ENCODE assay signal across 1 cellular context in the genomic region with DNA sequence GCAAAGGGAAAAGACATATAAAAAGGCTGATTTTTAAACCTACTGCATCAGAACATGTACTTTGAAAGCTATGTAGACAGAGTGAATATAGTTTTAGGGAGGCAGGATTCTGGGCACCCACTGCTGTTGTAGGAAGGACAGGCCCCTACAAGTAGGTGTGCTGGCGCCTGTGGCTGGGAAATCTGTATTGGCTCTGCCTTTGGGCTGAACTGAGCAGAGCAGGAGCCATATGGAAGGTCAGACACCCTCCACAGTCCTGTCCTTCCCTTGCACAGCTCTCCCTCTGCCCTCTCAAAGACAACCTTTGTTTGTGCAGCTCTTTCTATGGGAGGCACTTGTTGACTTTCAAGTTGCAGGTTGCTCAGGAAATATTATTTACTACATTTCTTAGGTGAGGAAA.
TF ChIP-seq lines count a peak whose summit lies in the region.

No MANE protein-coding gene starts in this region.

TF ChIP-seq in GM23338, 12 proteins besides CTCF, POLR2A, EP300 and RAD21 (continued from another document):
- TF ChIP-seq, protein P1, sequence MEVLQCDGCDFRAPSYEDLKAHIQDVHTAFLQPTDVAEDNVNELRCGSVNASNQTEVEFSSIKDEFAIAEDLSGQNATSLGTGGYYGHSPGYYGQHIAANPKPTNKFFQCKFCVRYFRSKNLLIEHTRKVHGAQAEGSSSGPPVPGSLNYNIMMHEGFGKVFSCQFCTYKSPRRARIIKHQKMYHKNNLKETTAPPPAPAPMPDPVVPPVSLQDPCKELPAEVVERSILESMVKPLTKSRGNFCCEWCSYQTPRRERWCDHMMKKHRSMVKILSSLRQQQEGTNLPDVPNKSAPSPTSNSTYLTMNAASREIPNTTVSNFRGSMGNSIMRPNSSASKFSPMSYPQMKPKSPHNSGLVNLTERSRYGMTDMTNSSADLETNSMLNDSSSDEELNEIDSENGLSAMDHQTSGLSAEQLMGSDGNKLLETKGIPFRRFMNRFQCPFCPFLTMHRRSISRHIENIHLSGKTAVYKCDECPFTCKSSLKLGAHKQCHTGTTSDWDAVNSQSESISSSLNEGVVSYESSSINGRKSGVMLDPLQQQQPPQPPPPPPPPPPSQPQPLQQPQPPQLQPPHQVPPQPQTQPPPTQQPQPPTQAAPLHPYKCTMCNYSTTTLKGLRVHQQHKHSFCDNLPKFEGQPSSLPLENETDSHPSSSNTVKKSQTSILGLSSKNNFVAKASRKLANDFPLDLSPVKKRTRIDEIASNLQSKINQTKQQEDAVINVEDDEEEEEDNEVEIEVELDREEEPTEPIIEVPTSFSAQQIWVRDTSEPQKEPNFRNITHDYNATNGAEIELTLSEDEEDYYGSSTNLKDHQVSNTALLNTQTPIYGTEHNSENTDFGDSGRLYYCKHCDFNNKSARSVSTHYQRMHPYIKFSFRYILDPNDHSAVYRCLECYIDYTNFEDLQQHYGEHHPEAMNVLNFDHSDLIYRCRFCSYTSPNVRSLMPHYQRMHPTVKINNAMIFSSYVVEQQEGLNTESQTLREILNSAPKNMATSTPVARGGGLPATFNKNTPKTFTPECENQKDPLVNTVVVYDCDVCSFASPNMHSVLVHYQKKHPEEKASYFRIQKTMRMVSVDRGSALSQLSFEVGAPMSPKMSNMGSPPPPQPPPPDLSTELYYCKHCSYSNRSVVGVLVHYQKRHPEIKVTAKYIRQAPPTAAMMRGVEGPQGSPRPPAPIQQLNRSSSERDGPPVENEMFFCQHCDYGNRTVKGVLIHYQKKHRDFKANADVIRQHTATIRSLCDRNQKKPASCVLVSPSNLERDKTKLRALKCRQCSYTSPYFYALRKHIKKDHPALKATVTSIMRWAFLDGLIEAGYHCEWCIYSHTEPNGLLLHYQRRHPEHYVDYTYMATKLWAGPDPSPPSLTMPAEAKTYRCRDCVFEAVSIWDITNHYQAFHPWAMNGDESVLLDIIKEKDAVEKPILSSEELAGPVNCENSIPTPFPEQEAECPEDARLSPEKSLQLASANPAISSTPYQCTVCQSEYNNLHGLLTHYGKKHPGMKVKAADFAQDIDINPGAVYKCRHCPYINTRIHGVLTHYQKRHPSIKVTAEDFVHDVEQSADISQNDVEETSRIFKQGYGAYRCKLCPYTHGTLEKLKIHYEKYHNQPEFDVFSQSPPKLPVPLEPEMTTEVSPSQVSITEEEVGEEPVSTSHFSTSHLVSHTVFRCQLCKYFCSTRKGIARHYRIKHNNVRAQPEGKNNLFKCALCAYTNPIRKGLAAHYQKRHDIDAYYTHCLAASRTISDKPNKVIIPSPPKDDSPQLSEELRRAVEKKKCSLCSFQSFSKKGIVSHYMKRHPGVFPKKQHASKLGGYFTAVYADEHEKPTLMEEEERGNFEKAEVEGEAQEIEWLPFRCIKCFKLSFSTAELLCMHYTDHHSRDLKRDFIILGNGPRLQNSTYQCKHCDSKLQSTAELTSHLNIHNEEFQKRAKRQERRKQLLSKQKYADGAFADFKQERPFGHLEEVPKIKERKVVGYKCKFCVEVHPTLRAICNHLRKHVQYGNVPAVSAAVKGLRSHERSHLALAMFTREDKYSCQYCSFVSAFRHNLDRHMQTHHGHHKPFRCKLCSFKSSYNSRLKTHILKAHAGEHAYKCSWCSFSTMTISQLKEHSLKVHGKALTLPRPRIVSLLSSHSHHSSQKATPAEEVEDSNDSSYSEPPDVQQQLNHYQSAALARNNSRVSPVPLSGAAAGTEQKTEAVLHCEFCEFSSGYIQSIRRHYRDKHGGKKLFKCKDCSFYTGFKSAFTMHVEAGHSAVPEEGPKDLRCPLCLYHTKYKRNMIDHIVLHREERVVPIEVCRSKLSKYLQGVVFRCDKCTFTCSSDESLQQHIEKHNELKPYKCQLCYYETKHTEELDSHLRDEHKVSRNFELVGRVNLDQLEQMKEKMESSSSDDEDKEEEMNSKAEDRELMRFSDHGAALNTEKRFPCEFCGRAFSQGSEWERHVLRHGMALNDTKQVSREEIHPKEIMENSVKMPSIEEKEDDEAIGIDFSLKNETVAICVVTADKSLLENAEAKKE (CRISPR knock-in tag; IDR thresholded peaks at IDR 0.05): no peak
- TF ChIP-seq EZH2phosphoT487 (IDR thresholded peaks at IDR 0.05; ENCODE audit: unreplicated experiment) (no peak), REST (IDR thresholded peaks at IDR 0.05; ENCODE audit: unreplicated experiment) (no peak), JUNB (IDR thresholded peaks at IDR 0.05; ENCODE audit: unreplicated experiment) (no peak)
TF ChIP-seq in GM23338: peak in this region for 0.
